In genomic region chr7:89334785-89335184, GRCh38 we compare ENCODE assay signal across 17 cellular contexts.
DNase-seq lines count a peak whose midpoint lies in the region; ATAC-seq and TF ChIP-seq lines count a peak whose summit lies in the region.
"Had no signal": no experiment of that assay in that cellular context is flagged by ENCODE, and none has a peak within 500 bp of the region (broad histone marks: within the 10 kb centered on the region; RNA-seq: fewer than 3 reads in every experiment).

No MANE protein-coding gene starts in this region.

- H3K4me1 Mint-ChIP-seq in stimulated activated effector memory CD8-positive, alpha-beta T cell treated with anti-CD3 and anti-CD28 coated beads, Interleukin-12 subunit alpha, Interleukin-12 subunit beta, amount 100 ng/mL, for 72 hours, result no peaks in the 10 kb centered on the region
- no peaks in the 10 kb centered on the region for H3K4me1 Mint-ChIP-seq in chondrocyte (ENCODE audit: low read depth)

- no peak overlapping the region for H3K27ac ChIP-seq in mesendoderm (ENCODE audit: low read depth, low read length)
- H3K27ac ChIP-seq: ovary had no signal

- H3K4me3 ChIP-seq in GM12865 (ENCODE audit: low read depth, low read length), result no peak overlapping the region
- no peak overlapping the region for H3K4me3 ChIP-seq in mesendoderm (ENCODE audit: low read length)
- H3K4me3 ChIP-seq: ovary, smooth muscle cell had no signal

- H3K4ac ChIP-seq in mesendoderm (ENCODE audit: low read depth, low read length), result no peak overlapping the region

- H2AK5ac ChIP-seq in mesendoderm (ENCODE audit: low read length), result no peak overlapping the region

- H4K5ac ChIP-seq in mesendoderm (ENCODE audit: low read length), result no peak overlapping the region

- TF ChIP-seq CTCF in GM12865 (IDR thresholded peaks at IDR 0.05; ENCODE audit: insufficient read depth, low read depth, low read length, missing control alignments) (no peak), chondrocyte (IDR thresholded peaks at IDR 0.05) (no peak)

- no peaks in the 10 kb centered on the region for H3K79me2 ChIP-seq in mesendoderm (ENCODE audit: control insufficient read depth, insufficient read depth, low read length)

- no peak overlapping the region for H4K8ac ChIP-seq in mesendoderm (ENCODE audit: low read depth, low read length)

- H3K9me3 Mint-ChIP-seq in stimulated activated effector memory CD8-positive, alpha-beta T cell treated with anti-CD3 and anti-CD28 coated beads, Interleukin-12 subunit alpha, Interleukin-12 subunit beta, amount 100 ng/mL, for 72 hours, result peaks cover 21% of the 10 kb centered on the region
- no peaks in the 10 kb centered on the region for H3K9me3 Mint-ChIP-seq in chondrocyte (ENCODE audit: low read depth)
- H3K9me3 Mint-ChIP-seq: activated CD8-positive, alpha-beta T cell treated with anti-CD3 and anti-CD28 coated beads for 36 hours; activated naive CD8-positive, alpha-beta T cell treated with anti-CD3 and anti-CD28 coated beads, Interleukin-2, amount 10 ng/mL, durations not matched to agents 7 days and 5 days; activated T-cell treated with anti-CD3 and anti-CD28 coated beads, Interleukin-2, amount 50 U/mL, for 4 hours; brain; dendritic cell treated with granulocyte-macrophage colony-stimulating factor and Interleukin-4, amounts not matched to agents 40 ng/mL and 50 ng/mL, for 4 days; H9 had no signal

- no peaks in the 10 kb centered on the region for H3K36me3 ChIP-seq in mesendoderm (ENCODE audit: control insufficient read depth, insufficient read depth, low read length)
- H3K36me3 ChIP-seq: BE2C, ovary had no signal

- no peak overlapping the region for H3K23ac ChIP-seq in mesendoderm (ENCODE audit: low read length)

- WGBS in mesendoderm (ENCODE audit: extremely low coverage, insufficient coverage, low lambda C conversion rate), result no CpG with 5 or more reads among the region's 1 CpG

- no peak for ATAC-seq in stimulated activated effector memory CD8-positive, alpha-beta T cell treated with anti-CD3 and anti-CD28 coated beads, Interleukin-12 subunit alpha, Interleukin-12 subunit beta, amount 100 ng/mL, for 72 hours
- ATAC-seq: activated CD8-positive, alpha-beta T cell treated with anti-CD3 and anti-CD28 coated beads for 36 hours; activated T-cell treated with anti-CD3 and anti-CD28 coated beads, Interleukin-2, amount 50 U/mL, for 4 hours had no signal

- no peak overlapping the region for H2BK5ac ChIP-seq in mesendoderm (ENCODE audit: low read length)

- H2BK120ac ChIP-seq in mesendoderm (ENCODE audit: low read depth, low read length), result no peak overlapping the region

- peak; percentile 15 for DNase-seq in GM12865 (ENCODE audit: low read depth)
- DNase-seq in HT1080 (ENCODE audit: low read depth), result peak; percentile 38
- DNase-seq in SW480 (ENCODE audit: low spot score), result peak; percentile 28
- peak; percentile 20 for DNase-seq in mesendoderm
- no peak for DNase-seq in stimulated activated effector memory CD8-positive, alpha-beta T cell treated with anti-CD3 and anti-CD28 coated beads, Interleukin-12 subunit alpha, Interleukin-12 subunit beta, amount 100 ng/mL, for 72 hours (ENCODE audit: low spot score in 2 of 2)
- DNase-seq in AG20443 (ENCODE audit: low spot score), result no peak
- DNase-seq in chondrocyte (ENCODE audit: low spot score), result no peak
- DNase-seq: activated CD8-positive, alpha-beta T cell treated with anti-CD3 and anti-CD28 coated beads for 36 hours; activated naive CD8-positive, alpha-beta T cell treated with anti-CD3 and anti-CD28 coated beads, Interleukin-2, amount 10 ng/mL, durations not matched to agents 7 days and 5 days; activated T-cell treated with anti-CD3 and anti-CD28 coated beads, Interleukin-2, amount 50 U/mL, for 4 hours; BE2C; H9; NCI-H187; ovary had no signal

- H3K27ac Mint-ChIP-seq in stimulated activated effector memory CD8-positive, alpha-beta T cell treated with anti-CD3 and anti-CD28 coated beads, Interleukin-12 subunit alpha, Interleukin-12 subunit beta, amount 100 ng/mL, for 72 hours, result no peak overlapping the region
- H3K27ac Mint-ChIP-seq in chondrocyte (ENCODE audit: unreplicated experiment), result no peak overlapping the region
- H3K27ac Mint-ChIP-seq: activated CD8-positive, alpha-beta T cell treated with anti-CD3 and anti-CD28 coated beads for 36 hours; activated naive CD8-positive, alpha-beta T cell treated with anti-CD3 and anti-CD28 coated beads, Interleukin-2, amount 10 ng/mL, durations not matched to agents 7 days and 5 days; brain; dendritic cell treated with granulocyte-macrophage colony-stimulating factor and Interleukin-4, amounts not matched to agents 40 ng/mL and 50 ng/mL, for 4 days had no signal

- H3K18ac ChIP-seq in mesendoderm (ENCODE audit: low read length), result no peak overlapping the region

- H3K79me1 ChIP-seq in mesendoderm (ENCODE audit: low read length), result no peaks in the 10 kb centered on the region

- H2BK15ac ChIP-seq in mesendoderm (replicated peaks; ENCODE audit: low read depth), result no peak overlapping the region

- no peak overlapping the region for H3K4me3 Mint-ChIP-seq in stimulated activated effector memory CD8-positive, alpha-beta T cell treated with anti-CD3 and anti-CD28 coated beads, Interleukin-12 subunit alpha, Interleukin-12 subunit beta, amount 100 ng/mL, for 72 hours
- no peak overlapping the region for H3K4me3 Mint-ChIP-seq in chondrocyte (ENCODE audit: unreplicated experiment)
- H3K4me3 Mint-ChIP-seq: activated CD8-positive, alpha-beta T cell treated with anti-CD3 and anti-CD28 coated beads for 36 hours; activated naive CD8-positive, alpha-beta T cell treated with anti-CD3 and anti-CD28 coated beads, Interleukin-2, amount 10 ng/mL, durations not matched to agents 7 days and 5 days; activated T-cell treated with anti-CD3 and anti-CD28 coated beads, Interleukin-2, amount 50 U/mL, for 4 hours; brain; dendritic cell treated with granulocyte-macrophage colony-stimulating factor and Interleukin-4, amounts not matched to agents 40 ng/mL and 50 ng/mL, for 4 days; H9 had no signal

- no peak overlapping the region for H3K56ac ChIP-seq in mesendoderm (ENCODE audit: low read length)

- no peaks in the 10 kb centered on the region for H3K27me3 ChIP-seq in mesendoderm (ENCODE audit: insufficient read depth, low read length, poor library complexity)
- H3K27me3 ChIP-seq: BE2C, ovary had no signal

- H3K36me3 Mint-ChIP-seq in stimulated activated effector memory CD8-positive, alpha-beta T cell treated with anti-CD3 and anti-CD28 coated beads, Interleukin-12 subunit alpha, Interleukin-12 subunit beta, amount 100 ng/mL, for 72 hours, result no peaks in the 10 kb centered on the region
- no peaks in the 10 kb centered on the region for H3K36me3 Mint-ChIP-seq in chondrocyte (ENCODE audit: low read depth)
- H3K36me3 Mint-ChIP-seq: activated naive CD8-positive, alpha-beta T cell treated with anti-CD3 and anti-CD28 coated beads, Interleukin-2, amount 10 ng/mL, durations not matched to agents 7 days and 5 days; brain had no signal

- no peak overlapping the region for H3K9ac ChIP-seq in mesendoderm (ENCODE audit: low read length)

- H3K4me2 ChIP-seq in mesendoderm (ENCODE audit: low read length), result no peak overlapping the region
- H3K4me2 ChIP-seq: smooth muscle cell had no signal

- H3K27me3 Mint-ChIP-seq in chondrocyte (ENCODE audit: low read depth), result peaks cover 9% of the 10 kb centered on the region
- H3K27me3 Mint-ChIP-seq: activated CD8-positive, alpha-beta T cell treated with anti-CD3 and anti-CD28 coated beads for 36 hours; brain; dendritic cell treated with granulocyte-macrophage colony-stimulating factor and Interleukin-4, amounts not matched to agents 40 ng/mL and 50 ng/mL, for 4 days had no signal

- no peaks in the 10 kb centered on the region for H3K4me1 ChIP-seq in mesendoderm (ENCODE audit: control insufficient read depth, low read depth, low read length)
- H3K4me1 ChIP-seq: BE2C had no signal

Comparison
In these comparisons a context has a peak if more than half of its experiments do, and no peak if none do; other contexts are left out.
1. DNase-seq: peak in GM12865 (single experiment), HT1080 (single experiment), SW480 (single experiment) and mesendoderm (single experiment); none in stimulated activated effector memory CD8-positive, alpha-beta T cell treated with anti-CD3 and anti-CD28 coated beads, Interleukin-12 subunit alpha, Interleukin-12 subunit beta, amount 100 ng/mL, for 72 hours (0 of 2), AG20443 (single experiment) and chondrocyte (single experiment).